ENCODE assay signal across 19 cellular contexts in the genomic region with DNA sequence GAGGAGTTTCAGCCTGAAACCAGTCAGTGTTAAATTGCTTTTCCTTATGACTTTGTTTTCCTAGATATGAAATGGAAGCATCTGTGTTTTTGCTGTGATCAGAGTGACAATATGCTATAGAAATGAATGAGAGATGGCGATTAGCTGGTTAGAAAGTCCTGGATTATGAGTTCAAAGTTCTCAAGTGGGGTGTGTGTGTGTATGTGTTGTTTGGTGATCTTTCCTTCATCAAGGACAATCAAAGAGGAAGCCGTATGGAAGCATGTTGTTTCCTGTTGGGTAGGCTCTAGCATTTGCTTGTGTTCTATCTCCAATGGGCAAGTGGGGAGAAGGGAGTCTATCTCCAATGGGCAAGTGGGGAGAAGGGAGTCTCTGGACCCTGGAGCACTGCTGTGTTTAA.
DNase-seq lines count a peak whose midpoint lies in the region; ATAC-seq, FAIRE-seq and TF ChIP-seq lines count a peak whose summit lies in the region.
"Had no signal": no experiment of that assay in that cellular context is flagged by ENCODE, and none has a peak within 500 bp of the region (broad histone marks: within the 10 kb centered on the region; RNA-seq: fewer than 3 reads in every experiment).

No MANE protein-coding gene starts in this region.

- H3K27me3 Mint-ChIP-seq in endothelial cell (ENCODE audit: unreplicated experiment) (no peaks in the 10 kb centered on the region), neural progenitor cell (ENCODE audit: insufficient read depth, low read depth) (no peaks in the 10 kb centered on the region)
- H3K27me3 Mint-ChIP-seq: B cell had no signal

- H3K4me3 Mint-ChIP-seq in endothelial cell (ENCODE audit: unreplicated experiment) (peak overlapping the region; percentile 45), neural progenitor cell (no peak overlapping the region)
- H3K4me3 Mint-ChIP-seq: B cell; CD8-positive, alpha-beta T cell had no signal

- ATAC-seq in HepG2 (no peak), right lobe of liver (no peak), GM21619 (IDR thresholded peaks at IDR 0.05; ENCODE audit: unreplicated experiment) (no peak)
- ATAC-seq: CD8-positive, alpha-beta T cell had no signal

- no peaks in the 10 kb centered on the region for H3F3A ChIP-seq in neural progenitor cell (ENCODE audit: low read depth)

- H3K36me3 ChIP-seq in HepG2 (replicated peaks in 1 of 2; ENCODE audit: control insufficient read depth in 1 of 2, insufficient read depth in 2 of 2, low read length in 2 of 2) (no peaks in the 10 kb centered on the region; a peak in 1 of 5 replicates), right lobe of liver (no peaks in the 10 kb centered on the region), neural progenitor cell (no peaks in the 10 kb centered on the region)
- H3K36me3 ChIP-seq: BLaER1 treated with 17β-estradiol and CSF1 and Interleukin-3, amounts not matched to agents 10 nM and 100 nM; HAP-1 had no signal

- no peaks in the 10 kb centered on the region for H3K9me3 ChIP-seq in HepG2 (ENCODE audit: low read length)
- no peaks in the 10 kb centered on the region for H3K9me3 ChIP-seq in right lobe of liver
- H3K9me3 ChIP-seq in neural progenitor cell (ENCODE audit: low read depth): no peaks in the 10 kb centered on the region
- H3K9me3 ChIP-seq: HAP-1 had no signal

- H2AFZ ChIP-seq in HepG2 (ENCODE audit: low read length) (no peak overlapping the region), neural progenitor cell (replicated peaks) (no peak overlapping the region)
- H2AFZ ChIP-seq: GM23248 had no signal

- in situ Hi-C loops in HepG2 (cut with HindIII; ENCODE audit: extremely low pct_ligation_motif_present, low pct_unique_long_range_greater_than_20kb): no loop called here

- no peak for FAIRE-seq in HepG2 (lab: Jason Lieb, UNC)
- FAIRE-seq: GM12892, GM18507 had no signal

- 92% methylated on average over 2 of the region's 2 CpGs for WGBS in HepG2 (ENCODE audit: low lambda C conversion rate)
- 90% methylated on average over 2 of the region's 2 CpGs for WGBS in right lobe of liver (ENCODE audit: insufficient coverage, low coverage, low lambda C conversion rate, missing lambda C conversion rate)

- H3K4me1 ChIP-seq in HepG2 (ENCODE audit: insufficient read depth, low read length) (peaks cover 61% of the 10 kb centered on the region), right lobe of liver (no peaks in the 10 kb centered on the region), neural progenitor cell (peaks cover 7% of the 10 kb centered on the region)
- H3K4me1 ChIP-seq: BLaER1 treated with 17β-estradiol and CSF1 and Interleukin-3, amounts not matched to agents 10 nM and 100 nM had no signal

- no TSS peak for BruUV-seq in HepG2 (replicated peaks; lab: Mats Ljungman, UMichigan)

- H4K20me1 ChIP-seq in HepG2 (ENCODE audit: insufficient read depth, low read length) (no peaks in the 10 kb centered on the region), neural progenitor cell (ENCODE audit: low read depth) (peaks cover 24% of the 10 kb centered on the region)
- H4K20me1 ChIP-seq: BLaER1 treated with 17β-estradiol and CSF1 and Interleukin-3, amounts not matched to agents 10 nM and 100 nM had no signal

- H3K36me3 Mint-ChIP-seq in endothelial cell (ENCODE audit: low read depth, unreplicated experiment): peaks cover 3% of the 10 kb centered on the region
- peaks cover 7% of the 10 kb centered on the region for H3K36me3 Mint-ChIP-seq in neural progenitor cell

- H3K27ac ChIP-seq in HepG2 (ENCODE audit: extremely low read length, insufficient read depth, low read length) (no peak overlapping the region), right lobe of liver (no peak overlapping the region), neural progenitor cell (no peak overlapping the region)
- H3K27ac ChIP-seq: BLaER1 treated with 17β-estradiol and CSF1 and Interleukin-3, amounts not matched to agents 10 nM and 100 nM; GM23248 had no signal

- H3K27ac Mint-ChIP-seq in endothelial cell (ENCODE audit: unreplicated experiment) (peak overlapping the region; percentile 1), neural progenitor cell (peak overlapping the region; percentile 6)
- H3K27ac Mint-ChIP-seq: B cell; CD8-positive, alpha-beta T cell had no signal

- TF ChIP-seq EP300 in HepG2 (IDR thresholded peaks at IDR 0.05; ENCODE audit: low read depth in 2 of 2, low read length in 2 of 2) (no peak), HepG2 (CRISPR knock-in tag; IDR thresholded peaks at IDR 0.05; ENCODE audit: borderline replicate concordance) (no peak)

- no peaks in the 10 kb centered on the region for H3K27me3 ChIP-seq in HepG2 (ENCODE audit: control insufficient read depth in 1 of 2, insufficient read depth in 2 of 2, low read length in 2 of 2)
- H3K27me3 ChIP-seq in right lobe of liver: no peaks in the 10 kb centered on the region
- no peaks in the 10 kb centered on the region for H3K27me3 ChIP-seq in neural progenitor cell
- H3K27me3 ChIP-seq: BLaER1 treated with 17β-estradiol and CSF1 and Interleukin-3, amounts not matched to agents 10 nM and 100 nM had no signal

- no peak overlapping the region for H3K4me3 ChIP-seq in HepG2 (replicated peaks in 1 of 3; ENCODE audit: insufficient read depth in 1 of 3, low read depth in 2 of 3, low read length in 3 of 3)
- no peak overlapping the region for H3K4me3 ChIP-seq in right lobe of liver
- H3K4me3 ChIP-seq in neural progenitor cell: no peak overlapping the region
- H3K4me3 ChIP-seq: BLaER1 treated with 17β-estradiol and CSF1 and Interleukin-3, amounts not matched to agents 10 nM and 100 nM; GM23248; HAP-1 had no signal

- H3K4me2 ChIP-seq in HepG2 (ENCODE audit: low read depth, low read length) (no peak overlapping the region), neural progenitor cell (no peak overlapping the region)
- H3K4me2 ChIP-seq: BLaER1 treated with 17β-estradiol and CSF1 and Interleukin-3, amounts not matched to agents 10 nM and 100 nM had no signal

- no peaks in the 10 kb centered on the region for H3K79me2 ChIP-seq in HepG2 (ENCODE audit: insufficient read depth, low read length)
- H3K79me2 ChIP-seq in neural progenitor cell (ENCODE audit: low read depth): no peaks in the 10 kb centered on the region

- intact Hi-C loops in HepG2 (cut with micrococcal nuclease; ENCODE audit: unreplicated experiment) (no loop called here), right lobe of liver (cut with DNase I) (no loop called here)

- no peak for TF ChIP-seq POLR2A in HepG2 (IDR thresholded peaks at IDR 0.05; ENCODE audit: insufficient read depth in 1 of 2, low read depth in 2 of 2, low read length in 2 of 2)
- TF ChIP-seq POLR2A in right lobe of liver (IDR thresholded peaks at IDR 0.05): no peak

- H3K9me3 Mint-ChIP-seq in endothelial cell (ENCODE audit: unreplicated experiment): no peaks in the 10 kb centered on the region
- H3K9me3 Mint-ChIP-seq in neural progenitor cell: peaks cover 3% of the 10 kb centered on the region
- H3K9me3 Mint-ChIP-seq: CD8-positive, alpha-beta T cell had no signal

- TF ChIP-seq CTCF in HepG2 (CRISPR knock-in tag; IDR thresholded peaks at IDR 0.05): no peak
- TF ChIP-seq CTCF in right lobe of liver (IDR thresholded peaks at IDR 0.05): no peak
- TF ChIP-seq CTCF in endothelial cell (IDR thresholded peaks at IDR 0.05; ENCODE audit: unreplicated experiment): no peak
- TF ChIP-seq CTCF in neural progenitor cell (IDR thresholded peaks at IDR 0.05): no peak

- H3K9ac ChIP-seq in HepG2 (ENCODE audit: insufficient read depth, low read depth, low read length): no peak overlapping the region
- no peak overlapping the region for H3K9ac ChIP-seq in neural progenitor cell
- H3K9ac ChIP-seq: BLaER1 treated with 17β-estradiol and CSF1 and Interleukin-3, amounts not matched to agents 10 nM and 100 nM; GM23248 had no signal

- DNase-seq in HepG2 (ENCODE audit: low spot score) (no peak), right lobe of liver (no peak), endothelial cell (ENCODE audit: low spot score) (no peak), neural progenitor cell (ENCODE audit: low spot score) (no peak), LoVo (ENCODE audit: low spot score) (no peak), middle frontal gyrus (ENCODE audit: extremely low spot score, low spot score) (no peak)
- DNase-seq: 8988T; CD8-positive, alpha-beta T cell; COR-L47; DMS153; DMS79; GDM1 had no signal

- H3K4me1 Mint-ChIP-seq in endothelial cell (ENCODE audit: unreplicated experiment): peaks cover 24% of the 10 kb centered on the region
- H3K4me1 Mint-ChIP-seq in neural progenitor cell: peaks cover 30% of the 10 kb centered on the region
- H3K4me1 Mint-ChIP-seq: B cell had no signal

- CTCF ChIA-PET in HepG2 (lab: Yijun Ruan, JAX; ENCODE audit: low intra/inter-chr PET ratio, low total read pairs): no interaction called here

- no peak for TF ChIP-seq RAD21 in HepG2 (CRISPR knock-in tag; IDR thresholded peaks at IDR 0.05)

- POLR2A ChIA-PET in HepG2 (lab: Yijun Ruan, JAX): no interaction called here

TF ChIP-seq in HepG2, 621 proteins besides CTCF, POLR2A, EP300 and RAD21:
- TF ChIP-seq ZNF326 (CRISPR knock-in tag; IDR thresholded peaks at IDR 0.05; ENCODE audit: borderline replicate concordance) (no peak), HNF4A (CRISPR knock-in tag; IDR thresholded peaks at IDR 0.05) (peak; percentile 10; the same call in 1 of the 2 replicates)
